Comparison of ENCODE assay signal across 8 cellular contexts in the genomic region with DNA sequence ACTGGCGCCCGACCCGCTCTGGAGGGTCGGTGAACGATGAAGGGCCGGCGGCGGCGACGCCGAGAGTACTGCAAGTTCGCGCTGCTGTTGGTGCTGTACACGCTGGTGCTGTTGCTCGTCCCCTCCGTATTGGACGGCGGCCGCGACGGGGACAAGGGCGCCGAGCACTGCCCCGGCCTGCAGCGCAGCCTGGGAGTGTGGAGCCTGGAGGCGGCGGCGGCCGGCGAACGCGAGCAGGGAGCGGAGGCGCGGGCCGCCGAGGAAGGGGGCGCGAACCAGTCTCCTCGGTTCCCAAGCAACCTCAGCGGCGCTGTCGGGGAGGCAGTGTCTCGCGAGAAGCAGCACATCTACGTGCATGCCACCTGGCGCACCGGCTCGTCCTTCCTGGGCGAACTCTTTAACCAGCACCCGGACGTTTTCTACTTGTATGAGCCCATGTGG. TPM values are rescaled to one million over a fixed set of nuclear protein-coding genes. Genes with fewer than 3 reads are reported as not detected.
DNase-seq lines count a peak whose midpoint lies in the region; ATAC-seq and TF ChIP-seq lines count a peak whose summit lies in the region.

No MANE protein-coding gene starts in this region.

- H3K36me3 ChIP-seq in HAP-1 (replicated peaks) (no peaks in the 10 kb centered on the region; the same call in 1 of the 2 replicates), mucosa of descending colon (ENCODE audit: low read depth) (no peaks in the 10 kb centered on the region), thoracic aorta (no peaks in the 10 kb centered on the region)
- H3K36me3 ChIP-seq in effector memory CD4-positive, alpha-beta T cell (ENCODE audit: control insufficient read depth, insufficient read depth, low read length), result no peaks in the 10 kb centered on the region

- peak overlapping the region; percentile 88 for H3K27ac Mint-ChIP-seq in activated CD4-positive, alpha-beta T cell treated with anti-CD3 and anti-CD28 coated beads, Interleukin-2, amount 10 ng/mL, durations not matched to agents 24 days and 14 days

- intact Hi-C loops in activated CD4-positive, alpha-beta T cell treated with anti-CD3 and anti-CD28 coated beads, Interleukin-2, amount 10 ng/mL, durations not matched to agents 24 days and 14 days (cut with micrococcal nuclease), result loop anchor here (2.0 to 5.0 kb wide), 4 partner anchors 37 to 263 kb away; a partner anchor contains a TSS
- intact Hi-C loops in mucosa of descending colon (cut with DNase I, micrococcal nuclease), result no loop called here

- peak overlapping the region; percentile 89 for H3K4me3 Mint-ChIP-seq in activated CD4-positive, alpha-beta T cell treated with anti-CD3 and anti-CD28 coated beads, Interleukin-2, amount 10 ng/mL, durations not matched to agents 24 days and 14 days

- H3K27me3 ChIP-seq in HAP-1 (ENCODE audit: low read depth) (no peaks in the 10 kb centered on the region), thoracic aorta (replicated peaks; ENCODE audit: insufficient read depth) (no peaks in the 10 kb centered on the region)
- H3K27me3 ChIP-seq in effector memory CD4-positive, alpha-beta T cell (replicated peaks; ENCODE audit: control insufficient read depth, insufficient read depth, low read length, poor library complexity, severe bottlenecking), result no peaks in the 10 kb centered on the region

- peak; percentile 71 for ATAC-seq in mucosa of descending colon
- ATAC-seq in thoracic aorta (ENCODE audit: insufficient number of reproducible peaks, low FRiP score, low read depth), result no peak
- no peak for ATAC-seq in HG03457 (IDR thresholded peaks at IDR 0.05; ENCODE audit: unreplicated experiment)

- TF ChIP-seq CTCF in mucosa of descending colon (IDR thresholded peaks at IDR 0.05), result no peak
- TF ChIP-seq CTCF in thoracic aorta (IDR thresholded peaks at IDR 0.05), result no peak

- in situ Hi-C loops in HAP-1 (cut with MboI; ENCODE audit: low sequenced_read_pairs), result no loop called here

- H3K9me3 ChIP-seq in HAP-1 (no peaks in the 10 kb centered on the region), mucosa of descending colon (no peaks in the 10 kb centered on the region), thoracic aorta (no peaks in the 10 kb centered on the region)
- no peaks in the 10 kb centered on the region for H3K9me3 ChIP-seq in effector memory CD4-positive, alpha-beta T cell (ENCODE audit: control insufficient read depth, low read length)

- H3K4me1 ChIP-seq in HAP-1 (peaks cover 12% of the 10 kb centered on the region), mucosa of descending colon (ENCODE audit: low read depth) (peaks cover 7% of the 10 kb centered on the region), thoracic aorta (ENCODE audit: control insufficient read depth in 1 of 2, low read depth in 2 of 2) (peaks cover 0 to 4% of the 10 kb centered on the region in 2 donors)
- peaks cover 8% of the 10 kb centered on the region for H3K4me1 ChIP-seq in effector memory CD4-positive, alpha-beta T cell (ENCODE audit: control insufficient read depth, insufficient read depth, low read length, poor library complexity, severe bottlenecking)

- no peaks in the 10 kb centered on the region for H3K9me3 Mint-ChIP-seq in activated CD4-positive, alpha-beta T cell treated with anti-CD3 and anti-CD28 coated beads, Interleukin-2, amount 10 ng/mL, durations not matched to agents 24 days and 14 days

- H3K4me1 Mint-ChIP-seq in activated CD4-positive, alpha-beta T cell treated with anti-CD3 and anti-CD28 coated beads, Interleukin-2, amount 10 ng/mL, durations not matched to agents 24 days and 14 days, result peaks cover 35% of the 10 kb centered on the region

- no peaks in the 10 kb centered on the region for H3K27me3 Mint-ChIP-seq in activated CD4-positive, alpha-beta T cell treated with anti-CD3 and anti-CD28 coated beads, Interleukin-2, amount 10 ng/mL, durations not matched to agents 24 days and 14 days

- peak overlapping the region; percentile 70 for H3K27ac ChIP-seq in effector memory CD4-positive, alpha-beta T cell (ENCODE audit: insufficient read depth, low read length, poor library complexity, severe bottlenecking)
- peak overlapping the region in 1 of 2 donors; percentile 70 for H3K27ac ChIP-seq in thoracic aorta

- H3K36me3 Mint-ChIP-seq in activated CD4-positive, alpha-beta T cell treated with anti-CD3 and anti-CD28 coated beads, Interleukin-2, amount 10 ng/mL, durations not matched to agents 24 days and 14 days (ENCODE audit: low read depth), result peaks cover 10% of the 10 kb centered on the region

- H3K4me3 ChIP-seq in HAP-1 (peak overlapping the region; percentile 66), mucosa of descending colon (peak overlapping the region; percentile 11), thoracic aorta (peak overlapping the region; percentile 80)
- H3K4me3 ChIP-seq in effector memory CD4-positive, alpha-beta T cell (ENCODE audit: insufficient read depth, low read depth, low read length, poor library complexity, severe bottlenecking), result peak overlapping the region; percentile 60

- DNase-seq in ELF-1 (ENCODE audit: low read depth, low spot score) (peak; percentile 83), HAP-1 (ENCODE audit: low spot score in 2 of 2) (peak in 1 of 2 experiments; percentile 81), NCI-H1417 treated with DMSO at 0.1 percent for 48 hours (lab: John Stamatoyannopoulos, UW) (peak; percentile 29), mucosa of descending colon (peak; percentile 58 to 82 (median 68)), thoracic aorta (ENCODE audit: low spot score) (no peak)
- DNase-seq in activated CD4-positive, alpha-beta T cell treated with anti-CD3 and anti-CD28 coated beads, Interleukin-2, amount 10 ng/mL, durations not matched to agents 24 days and 14 days, result peak; percentile 88
- DNase-seq in effector memory CD4-positive, alpha-beta T cell, result peak; percentile 50 to 71 (median 68)

RNA-seq across cellular contexts. Expression of a gene that starts 0.4 kb away (rescaled TPM):
- 6.5 and 6.9 TPM in 2 replicates for total RNA-seq in activated CD4-positive, alpha-beta T cell treated with anti-CD3 and anti-CD28 coated beads, Interleukin-2, amount 10 ng/mL, durations not matched to agents 24 days and 14 days
- 1 to 10 TPM; 1.4 to 4.1 (median 2.7) TPM for total RNA-seq in mucosa of descending colon
- 10 to 100 TPM; 28.0 to 33.5 TPM for total RNA-seq in thoracic aorta

RNA-seq across cellular contexts. Expression of a gene that starts 28.7 kb away (rescaled TPM):
- 2.1 and 2.6 TPM in 2 replicates for total RNA-seq in activated CD4-positive, alpha-beta T cell treated with anti-CD3 and anti-CD28 coated beads, Interleukin-2, amount 10 ng/mL, durations not matched to agents 24 days and 14 days
- total RNA-seq in mucosa of descending colon (1 to 10 TPM; 4.7 to 6.6 (median 5.8) TPM), thoracic aorta (10 to 100 TPM in 1 of 2 donors, 1 to 10 TPM in 1; 8.1 to 15.6 TPM)

Comparison
In these comparisons a context has a peak if more than half of its experiments do, and no peak if none do; other contexts are left out.
1. H3K4me3 ChIP-seq: peak in every context shown above with its lines; median percentile 80 in thoracic aorta; 66 in HAP-1; 60 in effector memory CD4-positive, alpha-beta T cell; 11 in mucosa of descending colon.